In the genomic region with DNA sequence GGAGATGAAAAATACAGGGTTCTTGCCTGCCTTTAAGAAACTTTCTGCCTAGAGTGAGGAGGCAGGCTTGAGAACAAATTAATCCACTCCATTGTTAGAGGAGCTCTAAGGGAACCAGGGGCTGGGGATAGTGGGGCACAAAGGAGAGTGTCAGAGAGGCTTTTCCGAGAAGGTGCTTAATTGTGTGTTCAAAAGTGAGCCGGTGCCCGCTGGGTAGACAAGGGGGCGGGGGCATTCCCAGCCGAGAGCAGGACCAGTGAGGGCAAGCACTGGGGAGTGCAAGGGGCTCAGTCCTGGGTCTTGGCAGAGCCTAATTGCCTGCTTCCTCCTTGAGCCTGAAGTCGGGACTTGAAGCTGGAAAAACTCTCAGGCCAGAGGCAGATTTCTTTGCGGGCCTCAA, we compare ENCODE assay signal across 28 cellular contexts.
"Had no signal": no experiment of that assay in that cellular context is flagged by ENCODE, and none has a peak within 500 bp of the region (broad histone marks: within the 10 kb centered on the region; RNA-seq: fewer than 3 reads in every experiment).

No MANE protein-coding gene starts in this region.

- H3K4me1 ChIP-seq: heart left ventricle, left lung, lower lobe of right lung, parathyroid adenoma, right atrium auricular region, uterus had no signal

- H3K27ac Mint-ChIP-seq: immature natural killer cell; naive thymus-derived CD8-positive, alpha-beta T cell; nephron; progenitor cell of endocrine pancreas; stimulated activated naive B cell treated with anti-CD40 and anti-IgM and Interleukin-4, amounts not matched to agents 10 μg/mL and 1 μg/mL and 100 μg/mL, for 72 hours; stimulated activated naive CD8-positive, alpha-beta T cell treated with anti-CD3 and anti-CD28 coated beads, Interleukin-15, Interleukin-2, amounts not matched to agents 100 ng/mL and 50 ng/mL, for 24 hours had no signal

- H3K27me3 ChIP-seq: heart left ventricle, left lung, right atrium auricular region, right lobe of liver, suprapubic skin, tibial artery, uterus had no signal

- H3K27me3 Mint-ChIP-seq: progenitor cell of endocrine pancreas; stimulated activated naive B cell treated with anti-CD40 and anti-IgM and Interleukin-4, amounts not matched to agents 10 μg/mL and 1 μg/mL and 100 μg/mL, for 72 hours; stimulated activated naive CD8-positive, alpha-beta T cell treated with anti-CD3 and anti-CD28 coated beads, Interleukin-15, Interleukin-2, amounts not matched to agents 100 ng/mL and 50 ng/mL, for 24 hours had no signal

- H3K9ac ChIP-seq: parathyroid adenoma had no signal

- H3K36me3 Mint-ChIP-seq: immature natural killer cell; naive thymus-derived CD8-positive, alpha-beta T cell; stimulated activated naive B cell treated with anti-CD40 and anti-IgM and Interleukin-4, amounts not matched to agents 10 μg/mL and 1 μg/mL and 100 μg/mL, for 72 hours had no signal

- H3K4me1 Mint-ChIP-seq: immature natural killer cell; naive thymus-derived CD8-positive, alpha-beta T cell; stimulated activated naive B cell treated with anti-CD40 and anti-IgM and Interleukin-4, amounts not matched to agents 10 μg/mL and 1 μg/mL and 100 μg/mL, for 72 hours had no signal

- H3K36me3 ChIP-seq: heart left ventricle, left lung, lower lobe of right lung, right atrium auricular region, right lobe of liver, suprapubic skin, thoracic aorta, tibial artery, uterus had no signal

- DNase-seq: heart left ventricle; hypothalamus; immature natural killer cell; kidney; left colon; left lung; lower lobe of right lung; mammary epithelial cell; mesenchymal stem cell; naive thymus-derived CD8-positive, alpha-beta T cell; occipital lobe; right lobe of liver; stimulated activated CD4-positive, alpha-beta T cell treated with anti-CD3 and anti-CD28 coated beads, Interleukin-1b, Interleukin-23, amount 100 ng/mL, for 48 hours; stimulated activated CD4-positive, alpha-beta T cell treated with anti-CD3 and anti-CD28 coated beads, Interleukin-2, amount 100 ng/mL, for 48 hours; stimulated activated CD4-positive, alpha-beta T cell treated with anti-CD3 and anti-CD28 coated beads, Interleukin-4, amount 100 ng/mL, for 4 hours; stimulated activated CD8-positive, alpha-beta memory T cell treated with anti-CD3 and anti-CD28 coated beads, Interleukin-4, amount 100 ng/mL, for 48 hours; stimulated activated naive B cell treated with anti-CD40 and anti-IgM and Interleukin-4, amounts not matched to agents 10 μg/mL and 1 μg/mL and 100 μg/mL, for 72 hours; tibial artery; trophoblast cell; uterus had no signal

- H2AFZ ChIP-seq: parathyroid adenoma had no signal

- H3K27ac ChIP-seq: heart left ventricle, left lung, lower lobe of right lung, parathyroid adenoma, right atrium auricular region, right lobe of liver, suprapubic skin, thoracic aorta, tibial artery, uterus had no signal

- H3K9me3 ChIP-seq: lower lobe of right lung, right lobe of liver, suprapubic skin, uterus had no signal

- H3K4me3 ChIP-seq: heart left ventricle, left lung, lower lobe of right lung, right atrium auricular region, right lobe of liver, smooth muscle cell, suprapubic skin, thoracic aorta, tibial artery, uterus had no signal

- ATAC-seq: heart left ventricle; left colon; left lung; lower lobe of right lung; naive thymus-derived CD8-positive, alpha-beta T cell; right lobe of liver; stimulated activated naive B cell treated with anti-CD40 and anti-IgM and Interleukin-4, amounts not matched to agents 10 μg/mL and 1 μg/mL and 100 μg/mL, for 72 hours had no signal

- H3K4me2 ChIP-seq: smooth muscle cell had no signal

- H3K4me3 Mint-ChIP-seq: immature natural killer cell; naive thymus-derived CD8-positive, alpha-beta T cell; nephron; stimulated activated naive B cell treated with anti-CD40 and anti-IgM and Interleukin-4, amounts not matched to agents 10 μg/mL and 1 μg/mL and 100 μg/mL, for 72 hours; stimulated activated naive CD8-positive, alpha-beta T cell treated with anti-CD3 and anti-CD28 coated beads, Interleukin-15, Interleukin-2, amounts not matched to agents 100 ng/mL and 50 ng/mL, for 24 hours had no signal
